11 cellular contexts compared by ENCODE assay signal in the genomic region with DNA sequence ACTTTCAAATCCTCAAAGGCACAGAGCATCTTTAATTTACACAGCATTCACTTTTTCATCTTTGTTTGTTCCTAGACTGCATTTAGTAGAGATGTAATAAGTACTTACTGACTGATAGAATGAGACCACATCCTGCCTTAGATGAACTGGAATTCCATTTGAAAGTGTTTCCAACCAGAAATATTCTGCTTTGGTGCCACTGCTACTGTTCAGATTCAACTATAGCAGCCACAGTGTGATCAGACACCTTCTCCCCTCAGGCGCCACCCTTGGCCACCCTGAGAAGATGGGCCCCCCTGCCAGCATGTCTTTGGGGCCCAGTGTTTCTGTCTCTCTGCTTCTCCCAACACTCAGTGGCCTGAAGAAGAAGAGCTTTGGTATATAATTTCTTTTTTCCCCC.
DNase-seq lines count a peak whose midpoint lies in the region; ATAC-seq and TF ChIP-seq lines count a peak whose summit lies in the region.
"Had no signal": no experiment of that assay in that cellular context is flagged by ENCODE, and none has a peak within 500 bp of the region (broad histone marks: within the 10 kb centered on the region; RNA-seq: fewer than 3 reads in every experiment).

No MANE protein-coding gene starts in this region.

- no peaks in the 10 kb centered on the region for H3K36me3 ChIP-seq in testis (ENCODE audit: low read depth, missing control alignments)

- no peak for DNase-seq in central memory CD8-positive, alpha-beta T cell (ENCODE audit: low spot score in 2 of 2)
- DNase-seq in stimulated activated effector memory CD8-positive, alpha-beta T cell treated with anti-CD3 and anti-CD28 coated beads, Interleukin-12 subunit alpha, Interleukin-12 subunit beta, amount 100 ng/mL, for 72 hours (ENCODE audit: low spot score in 2 of 2) = no peak
- DNase-seq in T-helper 9 cell = no peak
- DNase-seq in testis = no peak
- no peak for DNase-seq in lower leg skin (ENCODE audit: low spot score in 2 of 2)
- DNase-seq: NCI-H2227 treated with DMSO at 0.1 percent for 48 hours had no signal

- H3K9me3 ChIP-seq in testis = no peaks in the 10 kb centered on the region
- H3K9me3 ChIP-seq: mucosa of descending colon had no signal

- ATAC-seq in GM18868 (IDR thresholded peaks at IDR 0.05; ENCODE audit: unreplicated experiment) (peak; percentile 14), HG03378 (IDR thresholded peaks at IDR 0.05; ENCODE audit: unreplicated experiment) (peak; percentile 8), SK-N-SH treated with all-trans-retinoic acid at 6 μM for 48 hours (no peak)
- ATAC-seq in central memory CD8-positive, alpha-beta T cell (replicated peaks; ENCODE audit: extremely low read depth, poor library complexity, severe bottlenecking) = peak; percentile 71
- ATAC-seq in stimulated activated effector memory CD8-positive, alpha-beta T cell treated with anti-CD3 and anti-CD28 coated beads, Interleukin-12 subunit alpha, Interleukin-12 subunit beta, amount 100 ng/mL, for 72 hours = peak; percentile 48

- intact Hi-C loops in testis (cut with DNase I; ENCODE audit: low total_unique reads) = no loop called here
- intact Hi-C loops in lower leg skin (cut with DNase I; ENCODE audit: low total_unique reads) = no loop called here

- no peak for TF ChIP-seq CTCF in testis (IDR thresholded peaks at IDR 0.05)
- no peak for TF ChIP-seq CTCF in lower leg skin (IDR thresholded peaks at IDR 0.05)

- H3K9me3 Mint-ChIP-seq in central memory CD8-positive, alpha-beta T cell = no peaks in the 10 kb centered on the region
- H3K9me3 Mint-ChIP-seq in stimulated activated effector memory CD8-positive, alpha-beta T cell treated with anti-CD3 and anti-CD28 coated beads, Interleukin-12 subunit alpha, Interleukin-12 subunit beta, amount 100 ng/mL, for 72 hours = no peaks in the 10 kb centered on the region

- WGBS in testis, 2 donors = 100% methylated on average over 1 of the region's 1 CpG
- WGBS in lower leg skin, 2 donors = 96 to 97% methylated on average over 1 of the region's 1 CpG

- peak overlapping the region; percentile 83 for H3K27ac Mint-ChIP-seq in central memory CD8-positive, alpha-beta T cell (ENCODE audit: low read depth)
- H3K27ac Mint-ChIP-seq in stimulated activated effector memory CD8-positive, alpha-beta T cell treated with anti-CD3 and anti-CD28 coated beads, Interleukin-12 subunit alpha, Interleukin-12 subunit beta, amount 100 ng/mL, for 72 hours = peak overlapping the region; percentile 62

- H3K27me3 Mint-ChIP-seq in central memory CD8-positive, alpha-beta T cell = no peaks in the 10 kb centered on the region

- TF ChIP-seq POLR2A in testis (IDR thresholded peaks at IDR 0.05) (no peak), lower leg skin (IDR thresholded peaks at IDR 0.05) (no peak)

- peaks cover 22% of the 10 kb centered on the region for H3K4me1 Mint-ChIP-seq in central memory CD8-positive, alpha-beta T cell
- H3K4me1 Mint-ChIP-seq in stimulated activated effector memory CD8-positive, alpha-beta T cell treated with anti-CD3 and anti-CD28 coated beads, Interleukin-12 subunit alpha, Interleukin-12 subunit beta, amount 100 ng/mL, for 72 hours = peaks cover 29% of the 10 kb centered on the region

- no peaks in the 10 kb centered on the region for H3K4me1 ChIP-seq in testis

- H3K36me3 Mint-ChIP-seq in central memory CD8-positive, alpha-beta T cell (ENCODE audit: insufficient read depth) = no peaks in the 10 kb centered on the region
- no peaks in the 10 kb centered on the region for H3K36me3 Mint-ChIP-seq in stimulated activated effector memory CD8-positive, alpha-beta T cell treated with anti-CD3 and anti-CD28 coated beads, Interleukin-12 subunit alpha, Interleukin-12 subunit beta, amount 100 ng/mL, for 72 hours

- no peak overlapping the region for H3K27ac ChIP-seq in testis
- H3K27ac ChIP-seq: GM23248 had no signal

- no peaks in the 10 kb centered on the region for H3K27me3 ChIP-seq in testis

- no peak overlapping the region for H3K4me3 Mint-ChIP-seq in central memory CD8-positive, alpha-beta T cell
- H3K4me3 Mint-ChIP-seq in stimulated activated effector memory CD8-positive, alpha-beta T cell treated with anti-CD3 and anti-CD28 coated beads, Interleukin-12 subunit alpha, Interleukin-12 subunit beta, amount 100 ng/mL, for 72 hours = no peak overlapping the region

- H3K4me3 ChIP-seq in testis (no peak overlapping the region), lower leg skin (ENCODE audit: low read depth, poor library complexity, severe bottlenecking) (no peak overlapping the region)
- H3K4me3 ChIP-seq: GM23248, mucosa of descending colon had no signal

TF ChIP-seq in SK-N-SH treated with all-trans-retinoic acid at 6 μM for 48 hours, 23 proteins besides CTCF, POLR2A, EP300 and RAD21 (continues in another document):
- TF ChIP-seq OSR1 (CRISPR knock-in tag; IDR thresholded peaks at IDR 0.05) (no peak), ZFP30 (CRISPR knock-in tag; IDR thresholded peaks at IDR 0.05) (no peak), TCF4 (CRISPR knock-in tag; IDR thresholded peaks at IDR 0.05; ENCODE audit: borderline replicate concordance) (no peak), PATZ1 (CRISPR knock-in tag; IDR thresholded peaks at IDR 0.05; ENCODE audit: borderline replicate concordance) (no peak), TOX (CRISPR knock-in tag; IDR thresholded peaks at IDR 0.05; ENCODE audit: borderline replicate concordance) (no peak), BACH2 (CRISPR knock-in tag; IDR thresholded peaks at IDR 0.05; ENCODE audit: borderline replicate concordance) (no peak), CSRNP3 (CRISPR knock-in tag; IDR thresholded peaks at IDR 0.05) (no peak), ESRRG (CRISPR knock-in tag; IDR thresholded peaks at IDR 0.05) (no peak), PPARA (CRISPR knock-in tag; IDR thresholded peaks at IDR 0.05; ENCODE audit: borderline replicate concordance) (no peak), CSDC2 (CRISPR knock-in tag; IDR thresholded peaks at IDR 0.05) (no peak), GLIS3 (CRISPR knock-in tag; IDR thresholded peaks at IDR 0.05) (no peak), ZFP3 (CRISPR knock-in tag; IDR thresholded peaks at IDR 0.05) (no peak)
- TF ChIP-seq, protein P1, sequence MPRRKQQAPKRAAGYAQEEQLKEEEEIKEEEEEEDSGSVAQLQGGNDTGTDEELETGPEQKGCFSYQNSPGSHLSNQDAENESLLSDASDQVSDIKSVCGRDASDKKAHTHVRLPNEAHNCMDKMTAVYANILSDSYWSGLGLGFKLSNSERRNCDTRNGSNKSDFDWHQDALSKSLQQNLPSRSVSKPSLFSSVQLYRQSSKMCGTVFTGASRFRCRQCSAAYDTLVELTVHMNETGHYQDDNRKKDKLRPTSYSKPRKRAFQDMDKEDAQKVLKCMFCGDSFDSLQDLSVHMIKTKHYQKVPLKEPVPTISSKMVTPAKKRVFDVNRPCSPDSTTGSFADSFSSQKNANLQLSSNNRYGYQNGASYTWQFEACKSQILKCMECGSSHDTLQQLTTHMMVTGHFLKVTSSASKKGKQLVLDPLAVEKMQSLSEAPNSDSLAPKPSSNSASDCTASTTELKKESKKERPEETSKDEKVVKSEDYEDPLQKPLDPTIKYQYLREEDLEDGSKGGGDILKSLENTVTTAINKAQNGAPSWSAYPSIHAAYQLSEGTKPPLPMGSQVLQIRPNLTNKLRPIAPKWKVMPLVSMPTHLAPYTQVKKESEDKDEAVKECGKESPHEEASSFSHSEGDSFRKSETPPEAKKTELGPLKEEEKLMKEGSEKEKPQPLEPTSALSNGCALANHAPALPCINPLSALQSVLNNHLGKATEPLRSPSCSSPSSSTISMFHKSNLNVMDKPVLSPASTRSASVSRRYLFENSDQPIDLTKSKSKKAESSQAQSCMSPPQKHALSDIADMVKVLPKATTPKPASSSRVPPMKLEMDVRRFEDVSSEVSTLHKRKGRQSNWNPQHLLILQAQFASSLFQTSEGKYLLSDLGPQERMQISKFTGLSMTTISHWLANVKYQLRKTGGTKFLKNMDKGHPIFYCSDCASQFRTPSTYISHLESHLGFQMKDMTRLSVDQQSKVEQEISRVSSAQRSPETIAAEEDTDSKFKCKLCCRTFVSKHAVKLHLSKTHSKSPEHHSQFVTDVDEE (CRISPR knock-in tag; IDR thresholded peaks at IDR 0.05) = no peak
